ENCODE assay signal across 15 cellular contexts in genomic region chr2:198053776-198054175, GRCh38.
"Had no signal": no experiment of that assay in that cellular context is flagged by ENCODE, and none has a peak within 500 bp of the region (broad histone marks: within the 10 kb centered on the region; RNA-seq: fewer than 3 reads in every experiment).

No MANE protein-coding gene starts in this region.

- H3K27me3 Mint-ChIP-seq: naive thymus-derived CD8-positive, alpha-beta T cell; progenitor cell of endocrine pancreas; type B pancreatic cell had no signal

- H3K36me3 ChIP-seq: lower lobe of right lung, right atrium auricular region, stomach, suprapubic skin, tibial nerve, uterus had no signal

- H3K27ac ChIP-seq: lower lobe of right lung, right atrium auricular region, skin epidermis, stomach, suprapubic skin, tibial nerve, uterus had no signal

- H3K27me3 ChIP-seq: right atrium auricular region, stomach, suprapubic skin, tibial nerve, uterus had no signal

- H3K9me3 ChIP-seq: lower lobe of right lung, right atrium auricular region, stomach, suprapubic skin, tibial nerve, uterus had no signal

- H3K4me3 ChIP-seq: lower lobe of right lung, right atrium auricular region, skin epidermis, stomach, suprapubic skin, tibial nerve, uterus had no signal

- H3K4me1 ChIP-seq: lower lobe of right lung, suprapubic skin, tibial nerve, uterus had no signal

- H3K36me3 Mint-ChIP-seq: naive thymus-derived CD8-positive, alpha-beta T cell; stimulated activated naive B cell treated with anti-CD40 and anti-IgM and Interleukin-4, amounts not matched to agents 10 μg/mL and 1 μg/mL and 100 μg/mL, for 72 hours; type B pancreatic cell had no signal

- H3K4me3 Mint-ChIP-seq: naive thymus-derived CD8-positive, alpha-beta T cell; nephron; neural crest cell; stimulated activated naive B cell treated with anti-CD40 and anti-IgM and Interleukin-4, amounts not matched to agents 10 μg/mL and 1 μg/mL and 100 μg/mL, for 72 hours; type B pancreatic cell had no signal

- DNase-seq: kidney glomerular epithelial cell; lower lobe of right lung; occipital lobe; stimulated activated naive B cell treated with anti-CD40 and anti-IgM and Interleukin-4, amounts not matched to agents 10 μg/mL and 1 μg/mL and 100 μg/mL, for 72 hours; uterus had no signal

- H3K27ac Mint-ChIP-seq: progenitor cell of endocrine pancreas; stimulated activated naive B cell treated with anti-CD40 and anti-IgM and Interleukin-4, amounts not matched to agents 10 μg/mL and 1 μg/mL and 100 μg/mL, for 72 hours; type B pancreatic cell had no signal

- H3K9me3 Mint-ChIP-seq: naive thymus-derived CD8-positive, alpha-beta T cell; nephron; neural crest cell; type B pancreatic cell had no signal

- H3K4me1 Mint-ChIP-seq: neural crest cell; stimulated activated naive B cell treated with anti-CD40 and anti-IgM and Interleukin-4, amounts not matched to agents 10 μg/mL and 1 μg/mL and 100 μg/mL, for 72 hours had no signal
